ENCODE assay signal across 1 cellular context in genomic region chr5:134550271-134551214, GRCh38.
TF ChIP-seq lines count a peak whose summit lies in the region.

No MANE protein-coding gene starts in this region.

TF ChIP-seq in IMR-90, 13 proteins besides CTCF, POLR2A, EP300 and RAD21 (continued from another document):
- TF ChIP-seq FOS (IDR thresholded peaks at IDR 0.05; ENCODE audit: low read depth, low read length) (no peak), NFE2L2 (IDR thresholded peaks at IDR 0.05; ENCODE audit: low read depth, low read length) (no peak), CHD1 (IDR thresholded peaks at IDR 0.05; ENCODE audit: low read depth, low read length) (no peak), RCOR1 (IDR thresholded peaks at IDR 0.05; ENCODE audit: insufficient replicate concordance, low read length) (no peak), MXI1 (IDR thresholded peaks at IDR 0.05; ENCODE audit: borderline replicate concordance, low read depth, low read length) (no peak), MAZ (IDR thresholded peaks at IDR 0.05; ENCODE audit: borderline replicate concordance, low read depth, low read length) (no peak), CEBPB (IDR thresholded peaks at IDR 0.05; ENCODE audit: low read depth, low read length) (no peak), SMC3 (IDR thresholded peaks at IDR 0.05; ENCODE audit: low read depth, low read length) (no peak), BHLHE40 (IDR thresholded peaks at IDR 0.05; ENCODE audit: low read depth, low read length) (no peak)
